In the genomic region with DNA sequence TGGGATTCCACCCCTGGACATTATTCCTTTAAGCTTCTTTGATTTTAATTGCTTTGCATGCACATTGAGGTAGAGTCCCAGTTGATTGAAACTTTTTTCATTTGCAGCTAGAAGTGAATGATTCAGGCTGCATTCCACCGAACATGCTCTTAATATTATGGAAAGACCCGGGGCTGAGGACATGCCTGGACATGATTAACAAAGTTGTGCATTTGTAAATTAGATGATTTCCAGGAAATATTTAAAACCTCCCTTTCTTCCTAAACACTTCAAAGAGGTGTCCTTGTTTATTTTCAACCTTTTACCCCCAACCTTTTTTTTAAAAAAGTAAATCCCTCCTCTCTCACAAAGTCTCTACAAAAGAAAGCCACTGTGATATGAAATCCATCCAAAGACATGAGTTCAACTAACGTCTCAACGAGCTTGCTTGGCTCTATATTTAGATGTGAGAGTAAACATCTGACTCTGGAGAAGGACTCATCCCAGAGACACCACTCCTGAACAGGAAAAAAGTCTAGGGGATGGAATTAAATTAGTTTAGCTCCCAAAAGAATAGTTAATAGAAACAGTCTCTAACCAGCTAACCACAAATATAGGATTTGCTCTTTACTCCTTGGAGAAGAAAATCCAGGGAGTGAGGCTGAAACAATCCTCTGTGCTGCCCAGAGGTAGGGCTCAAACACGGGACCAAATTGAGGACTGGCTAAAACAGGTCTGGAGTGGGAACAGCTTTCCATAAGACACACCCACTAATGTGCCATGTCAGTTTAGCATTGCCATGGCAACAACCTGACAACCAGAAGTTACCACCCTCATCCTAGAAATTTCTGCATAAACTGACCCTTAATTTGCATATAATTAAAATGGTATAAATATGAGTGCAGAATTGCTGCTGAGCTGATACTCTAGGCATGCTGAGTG, we compare ENCODE assay signal across 13 cellular contexts.
DNase-seq lines count a peak whose midpoint lies in the region; ATAC-seq and TF ChIP-seq lines count a peak whose summit lies in the region.
"Had no signal": no experiment of that assay in that cellular context is flagged by ENCODE, and none has a peak within 500 bp of the region (broad histone marks: within the 10 kb centered on the region; RNA-seq: fewer than 3 reads in every experiment).

No MANE protein-coding gene starts in this region.

- TF ChIP-seq CTCF in cardiac muscle cell (IDR thresholded peaks at IDR 0.05; ENCODE audit: low read depth, low read length) (no peak), cardiac fibroblast (IDR thresholded peaks at IDR 0.05; ENCODE audit: low read depth, low read length) (no peak), type B pancreatic cell (conservative IDR thresholded peaks at IDR 0.05) (no peak)
- TF ChIP-seq CTCF in CD8-positive, alpha-beta T cell (IDR thresholded peaks at IDR 0.05), result no peak

- H3K9me3 Mint-ChIP-seq in type B pancreatic cell, result peaks cover 17% of the 10 kb centered on the region
- H3K9me3 Mint-ChIP-seq in CD8-positive, alpha-beta T cell, result peaks cover 13% of the 10 kb centered on the region

- no peaks in the 10 kb centered on the region for H3K27me3 ChIP-seq in cardiac muscle cell
- H3K27me3 ChIP-seq in CD8-positive, alpha-beta T cell (ENCODE audit: insufficient read depth, low read length), result no peaks in the 10 kb centered on the region

- POLR2A ChIA-PET in CD8-positive, alpha-beta T cell (lab: Charles Lee), result no interaction called here

- H3K27ac Mint-ChIP-seq in type B pancreatic cell, result peak overlapping the region; percentile 91
- H3K27ac Mint-ChIP-seq in CD8-positive, alpha-beta T cell, result no peak overlapping the region
- H3K27ac Mint-ChIP-seq: activated B cell treated with CpG ODN at 0.5 μM for 24 hours had no signal

- intact Hi-C loops in Right ventricle myocardium inferior (cut with DNase I), result no loop called here
- intact Hi-C loops in CD8-positive, alpha-beta T cell (cut with DNase I, micrococcal nuclease), result no loop called here

- CTCF ChIA-PET in CD8-positive, alpha-beta T cell (lab: Charles Lee), result no interaction called here

- ATAC-seq in Right ventricle myocardium inferior, result no peak
- no peak for ATAC-seq in HG02798 (IDR thresholded peaks at IDR 0.05; ENCODE audit: poor library complexity, unreplicated experiment)
- no peak for ATAC-seq in CD8-positive, alpha-beta T cell
- ATAC-seq: activated naive CD4-positive, alpha-beta T cell treated with anti-CD3 and anti-CD28 coated beads, Interleukin-2, amount 50 U/mL, for 72 hours had no signal

- H3K4me3 Mint-ChIP-seq in type B pancreatic cell, result peak overlapping the region; percentile 55
- no peak overlapping the region for H3K4me3 Mint-ChIP-seq in CD8-positive, alpha-beta T cell
- H3K4me3 Mint-ChIP-seq: activated B cell treated with CpG ODN at 0.5 μM for 24 hours had no signal

- peaks cover 47% of the 10 kb centered on the region for H3K4me1 Mint-ChIP-seq in type B pancreatic cell (ENCODE audit: unreplicated experiment)
- H3K4me1 Mint-ChIP-seq in CD8-positive, alpha-beta T cell (ENCODE audit: low read depth), result peaks cover 29% of the 10 kb centered on the region

- no peaks in the 10 kb centered on the region for H3K9me3 ChIP-seq in cardiac muscle cell (ENCODE audit: low read depth)
- no peaks in the 10 kb centered on the region for H3K9me3 ChIP-seq in CD8-positive, alpha-beta T cell (ENCODE audit: low read length)

- H3K27me3 Mint-ChIP-seq in type B pancreatic cell, result no peaks in the 10 kb centered on the region
- H3K27me3 Mint-ChIP-seq in CD8-positive, alpha-beta T cell (ENCODE audit: low read depth), result no peaks in the 10 kb centered on the region
- H3K27me3 Mint-ChIP-seq: activated B cell treated with CpG ODN at 0.5 μM for 24 hours had no signal

- H3K4me1 ChIP-seq in cardiac muscle cell (ENCODE audit: low read depth), result peaks cover 11% of the 10 kb centered on the region
- peaks cover 5% of the 10 kb centered on the region for H3K4me1 ChIP-seq in CD8-positive, alpha-beta T cell (ENCODE audit: insufficient read depth, low read length)

- H3K27ac ChIP-seq in cardiac muscle cell, result peak overlapping the region; percentile 36
- no peak overlapping the region for H3K27ac ChIP-seq in CD8-positive, alpha-beta T cell (ENCODE audit: low read depth, low read length)

- H3K36me3 ChIP-seq in cardiac muscle cell, result no peaks in the 10 kb centered on the region
- H3K36me3 ChIP-seq in CD8-positive, alpha-beta T cell (ENCODE audit: insufficient read depth, low read length), result no peaks in the 10 kb centered on the region

- H3K4me3 ChIP-seq in cardiac muscle cell, result no peak overlapping the region
- no peak overlapping the region for H3K4me3 ChIP-seq in cardiac fibroblast (replicated peaks in 1 of 2; ENCODE audit: low read depth in 2 of 2, low read length in 2 of 2)
- H3K4me3 ChIP-seq in CD8-positive, alpha-beta T cell (ENCODE audit: low read depth, low read length), result no peak overlapping the region

- peaks cover 19% of the 10 kb centered on the region for H3K36me3 Mint-ChIP-seq in type B pancreatic cell
- H3K36me3 Mint-ChIP-seq in CD8-positive, alpha-beta T cell, result peaks cover 10% of the 10 kb centered on the region

- DNase-seq in cardiac muscle cell (ENCODE audit: low read depth in 1 of 2, low spot score in 1 of 2) (no peak), Right ventricle myocardium inferior (ENCODE audit: missing footprints) (no peak), cardiac fibroblast (ENCODE audit: low read depth in 2 of 2) (peak; percentile 50 to 69), kidney tubule cell (ENCODE audit: low spot score) (peak; percentile 44), type B pancreatic cell (ENCODE audit: extremely low spot score, unreplicated experiment) (no peak), NCI-H345 (lab: John Stamatoyannopoulos, UW) (no peak)
- no peak for DNase-seq in CD8-positive, alpha-beta T cell
- DNase-seq: activated B cell treated with CpG ODN at 0.5 μM for 24 hours, hippocampal formation, NCI-H1048, retina had no signal

Comparison
In these comparisons a context has a peak if more than half of its experiments do, and no peak if none do; other contexts are left out.
1. DNase-seq: peak in cardiac fibroblast (2 of 2) and kidney tubule cell (single experiment); none in cardiac muscle cell (0 of 2), Right ventricle myocardium inferior (single experiment), type B pancreatic cell (single experiment), NCI-H345 (single experiment) and CD8-positive, alpha-beta T cell (0 of 7).